27 cellular contexts compared by ENCODE assay signal in the genomic region with DNA sequence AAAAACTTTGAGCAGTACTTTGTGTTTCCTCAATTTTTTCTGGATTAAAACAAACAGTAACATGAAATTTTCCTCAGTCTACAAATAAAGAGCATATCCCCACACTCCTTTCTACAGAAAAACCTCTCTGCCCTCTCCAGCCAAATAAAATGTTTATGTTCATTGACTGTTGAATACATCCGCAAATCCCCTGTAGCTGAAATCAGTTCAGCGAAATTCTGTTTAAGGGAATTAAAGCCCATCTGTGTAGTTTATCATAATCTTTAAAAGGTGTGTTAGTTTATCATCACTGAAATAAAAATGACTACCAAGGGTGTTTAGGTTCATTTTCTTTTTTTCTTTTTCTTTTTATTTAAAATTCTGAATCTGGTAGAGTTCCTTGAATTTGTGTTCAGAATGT.
"Had no signal": no experiment of that assay in that cellular context is flagged by ENCODE, and none has a peak within 500 bp of the region (broad histone marks: within the 10 kb centered on the region; RNA-seq: fewer than 3 reads in every experiment).

No MANE protein-coding gene starts in this region.

- H3K36me3 ChIP-seq: neural progenitor cell, ovary, right lobe of liver, sigmoid colon, stomach, thoracic aorta, thyroid gland, tibial nerve, upper lobe of left lung, vagina had no signal

- H3K9ac ChIP-seq: neural progenitor cell, parathyroid adenoma had no signal

- H3K4me3 Mint-ChIP-seq: nephron; neural progenitor cell; stimulated activated effector memory CD8-positive, alpha-beta T cell treated with anti-CD3 and anti-CD28 coated beads, Interleukin-12 subunit alpha, Interleukin-12 subunit beta, amount 100 ng/mL, for 72 hours; stimulated activated naive B cell treated with anti-CD40 and anti-IgM and Interleukin-4, amounts not matched to agents 10 μg/mL and 1 μg/mL and 100 μg/mL, for 72 hours; stimulated activated naive CD8-positive, alpha-beta T cell treated with anti-CD3 and anti-CD28 coated beads, Interleukin-15, Interleukin-2, amounts not matched to agents 100 ng/mL and 50 ng/mL, for 24 hours had no signal

- H3K27me3 ChIP-seq: neural progenitor cell, ovary, right lobe of liver, sigmoid colon, stomach, thyroid gland, tibial nerve, upper lobe of left lung, vagina had no signal

- H3K9me3 ChIP-seq: ovary, psoas muscle, right lobe of liver, sigmoid colon, stomach, thoracic aorta, thyroid gland, tibial nerve, upper lobe of left lung, vagina had no signal

- H3K27ac ChIP-seq: neural progenitor cell, ovary, parathyroid adenoma, psoas muscle, right lobe of liver, sigmoid colon, stomach, thoracic aorta, thyroid gland, tibial nerve, upper lobe of left lung, vagina had no signal

- H3K27me3 Mint-ChIP-seq: progenitor cell of endocrine pancreas; stimulated activated naive B cell treated with anti-CD40 and anti-IgM and Interleukin-4, amounts not matched to agents 10 μg/mL and 1 μg/mL and 100 μg/mL, for 72 hours; stimulated activated naive CD8-positive, alpha-beta T cell treated with anti-CD3 and anti-CD28 coated beads, Interleukin-15, Interleukin-2, amounts not matched to agents 100 ng/mL and 50 ng/mL, for 24 hours had no signal

- H2AFZ ChIP-seq: neural progenitor cell, parathyroid adenoma had no signal

- H3K4me1 Mint-ChIP-seq: nephron had no signal

- H3K4me1 ChIP-seq: psoas muscle, right lobe of liver, sigmoid colon, stomach, thyroid gland, tibial nerve, upper lobe of left lung, vagina had no signal

- H3K27ac Mint-ChIP-seq: nephron; neural progenitor cell; progenitor cell of endocrine pancreas; stimulated activated effector memory CD8-positive, alpha-beta T cell treated with anti-CD3 and anti-CD28 coated beads, Interleukin-12 subunit alpha, Interleukin-12 subunit beta, amount 100 ng/mL, for 72 hours; stimulated activated naive B cell treated with anti-CD40 and anti-IgM and Interleukin-4, amounts not matched to agents 10 μg/mL and 1 μg/mL and 100 μg/mL, for 72 hours; stimulated activated naive CD8-positive, alpha-beta T cell treated with anti-CD3 and anti-CD28 coated beads, Interleukin-15, Interleukin-2, amounts not matched to agents 100 ng/mL and 50 ng/mL, for 24 hours had no signal

- ATAC-seq: psoas muscle; right cardiac atrium; right lobe of liver; stimulated activated effector memory CD8-positive, alpha-beta T cell treated with anti-CD3 and anti-CD28 coated beads, Interleukin-12 subunit alpha, Interleukin-12 subunit beta, amount 100 ng/mL, for 72 hours; stimulated activated naive B cell treated with anti-CD40 and anti-IgM and Interleukin-4, amounts not matched to agents 10 μg/mL and 1 μg/mL and 100 μg/mL, for 72 hours had no signal

- H3K9me3 Mint-ChIP-seq: nephron; stimulated activated effector memory CD8-positive, alpha-beta T cell treated with anti-CD3 and anti-CD28 coated beads, Interleukin-12 subunit alpha, Interleukin-12 subunit beta, amount 100 ng/mL, for 72 hours; stimulated activated naive B cell treated with anti-CD40 and anti-IgM and Interleukin-4, amounts not matched to agents 10 μg/mL and 1 μg/mL and 100 μg/mL, for 72 hours had no signal

- H3K4me2 ChIP-seq: neural progenitor cell had no signal

- H3K4me3 ChIP-seq: neural progenitor cell, ovary, psoas muscle, right lobe of liver, sigmoid colon, stomach, thoracic aorta, thyroid gland, tibial nerve, upper lobe of left lung, vagina had no signal

- H3K36me3 Mint-ChIP-seq: neural progenitor cell; stimulated activated effector memory CD8-positive, alpha-beta T cell treated with anti-CD3 and anti-CD28 coated beads, Interleukin-12 subunit alpha, Interleukin-12 subunit beta, amount 100 ng/mL, for 72 hours had no signal

- DNase-seq: occipital lobe; ovary; posterior cingulate gyrus; psoas muscle; right cardiac atrium; right lobe of liver; sigmoid colon; small intestine; stimulated activated CD4-positive, alpha-beta T cell treated with anti-CD3 and anti-CD28 coated beads, Interleukin-15, amount 100 ng/mL, for 24 hours; stimulated activated CD4-positive, alpha-beta T cell treated with anti-CD3 and anti-CD28 coated beads, Interleukin-2, amount 100 ng/mL, for 24 hours; stimulated activated CD4-positive, alpha-beta T cell treated with anti-CD3 and anti-CD28 coated beads, Interleukin-2, amount 100 ng/mL, for 48 hours; stimulated activated CD4-positive, alpha-beta T cell treated with anti-CD3 and anti-CD28 coated beads, Interleukin-4, amount 100 ng/mL, for 24 hours; stimulated activated naive B cell treated with anti-CD40 and anti-IgM and Interleukin-4, amounts not matched to agents 10 μg/mL and 1 μg/mL and 100 μg/mL, for 72 hours; stimulated activated naive CD4-positive, alpha-beta T cell treated with Interleukin-2 at 50 U/mL for 16 hours; stomach; thyroid gland; trophoblast cell; upper lobe of left lung had no signal
